In the genomic region with DNA sequence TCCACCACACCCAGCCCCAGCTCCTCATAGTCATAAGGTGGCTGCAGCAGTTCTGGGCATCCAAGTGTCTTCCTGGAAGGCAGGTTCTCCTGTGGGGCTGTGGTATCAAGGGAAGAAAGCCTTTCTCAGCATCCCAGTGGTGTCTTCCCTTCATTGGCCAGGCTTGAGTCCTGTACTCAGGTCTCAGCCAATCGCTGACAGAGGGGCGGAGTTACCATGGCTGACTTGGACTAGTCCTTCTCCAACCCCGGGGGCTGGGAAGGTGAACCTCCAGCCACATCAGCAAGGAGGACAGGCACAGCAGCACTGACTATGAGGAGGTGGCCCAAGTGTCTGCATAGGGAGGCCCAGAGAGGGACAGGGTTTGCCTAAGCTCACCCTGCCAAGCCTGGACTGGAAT, we compare ENCODE assay signal across 20 cellular contexts.
DNase-seq lines count a peak whose midpoint lies in the region; ATAC-seq, FAIRE-seq and TF ChIP-seq lines count a peak whose summit lies in the region.
"Had no signal": no experiment of that assay in that cellular context is flagged by ENCODE, and none has a peak within 500 bp of the region (broad histone marks: within the 10 kb centered on the region; RNA-seq: fewer than 3 reads in every experiment).

No MANE protein-coding gene starts in this region.

- POLR2A ChIA-PET in GM12878 (lab: Charles Lee) = interaction anchor here (0.7 to 3.4 kb wide), 8 partner anchors 10 to 411 kb away, joined by 3 to 27 read pairs (median 6); partner anchors contain the start of genes CPSF2 and NDUFB1

- no peak for TF ChIP-seq EP300 in GM12878 (IDR thresholded peaks at IDR 0.05; ENCODE audit: borderline replicate concordance in 1 of 2, control insufficient read depth in 1 of 2, low read depth in 2 of 2, low read length in 2 of 2)

- BruUV-seq in GM12878 (replicated peaks; lab: Mats Ljungman, UMichigan) = no TSS peak

- TF ChIP-seq RAD21 in GM12878 (IDR thresholded peaks at IDR 0.05; ENCODE audit: insufficient read depth, low read depth, low read length) = no peak

- peak overlapping the region; percentile 80 to 97 (median 94) for H3K27ac Mint-ChIP-seq in CD14-positive monocyte
- H3K27ac Mint-ChIP-seq: activated naive CD4-positive, alpha-beta T cell treated with anti-CD3 and anti-CD28 coated beads, Interleukin-2, amount 50 U/mL, for 72 hours; activated T-helper 17 cell treated with anti-CD3 and anti-CD28 coated beads, Interleukin-2, amount 50 U/mL, for 72 hours had no signal

- peak overlapping the region; percentile 87 for H3K27ac ChIP-seq in GM12878 (ENCODE audit: control insufficient read depth, insufficient read depth)
- H3K27ac ChIP-seq: body of pancreas, tibial artery had no signal

- peak; percentile 25 for DNase-seq in BE2C
- no peak for DNase-seq in CD14-positive monocyte (ENCODE audit: low spot score)
- peak; percentile 31 for DNase-seq in GM12878 (ENCODE audit: low read depth, low spot score)
- no peak for DNase-seq in HCEC 1CT
- no peak for DNase-seq in GM03348 (ENCODE audit: low spot score)
- DNase-seq in effector CD8-positive, alpha-beta T cell (lab: John Stamatoyannopoulos, UW) = no peak
- DNase-seq: body of pancreas, DMS79, NCI-H1694, NCI-H69, OCI-M1, posterior cingulate gyrus, T1000, tibial artery had no signal

- H3K4me3 ChIP-seq in BE2C (ENCODE audit: low read depth, low read length) (no peak overlapping the region), GM12878 (0 out of 2 replicates have a peak overlapping the region, but pooled peaks have one; percentile 0)
- H3K4me3 ChIP-seq: body of pancreas, tibial artery had no signal

- H3K27me3 Mint-ChIP-seq in CD14-positive monocyte (ENCODE audit: low read depth in 3 of 3) = peaks cover 23 to 32% (median 27%) of the 10 kb centered on the region in 3 donors

- intact Hi-C loops in CD14-positive monocyte (cut with micrococcal nuclease) = loop anchor here in 1 of 2 donors (10.0 kb wide), 1 partner anchor 136 kb away; no protein-coding TSS in a partner anchor
- intact Hi-C loops in GM12878 (cut with micrococcal nuclease; ENCODE audit: unreplicated experiment) = loop anchor here (1.0 kb wide), 1 partner anchor 418 kb away; no protein-coding TSS in a partner anchor

- TF ChIP-seq CTCF in BE2C (IDR thresholded peaks at IDR 0.05; ENCODE audit: low read depth, low read length) (no peak), CD14-positive monocyte (IDR thresholded peaks at IDR 0.05) (no peak), GM12878 (IDR thresholded peaks at IDR 0.05 in 2 of 3, conservative IDR thresholded peaks at IDR 0.05 in 1 of 3; ENCODE audit: control insufficient read depth in 2 of 3, extremely low read depth in 1 of 3, insufficient read depth in 1 of 3, low read depth in 3 of 3, low read length in 3 of 3) (no peak)

- ATAC-seq in HG03460 (IDR thresholded peaks at IDR 0.05; ENCODE audit: unreplicated experiment) = peak; percentile 32
- peak; percentile 68 for ATAC-seq in GM12878
- ATAC-seq: body of pancreas, Right ventricle myocardium inferior had no signal

- no peaks in the 10 kb centered on the region for H3K36me3 ChIP-seq in BE2C
- no peaks in the 10 kb centered on the region for H3K36me3 ChIP-seq in GM12878 (ENCODE audit: control insufficient read depth in 2 of 2, insufficient read depth in 2 of 2, low read length in 1 of 2)
- H3K36me3 ChIP-seq: tibial artery had no signal

- peaks cover 67% of the 10 kb centered on the region for H3K4me1 Mint-ChIP-seq in CD14-positive monocyte
- H3K4me1 Mint-ChIP-seq: activated T-helper 17 cell treated with anti-CD3 and anti-CD28 coated beads, Interleukin-2, amount 50 U/mL, for 72 hours had no signal

- 2% methylated on average over 3 of the region's 3 CpGs for WGBS in GM12878 (ENCODE audit: insufficient coverage, insufficient replicate concordance, low lambda C conversion rate, missing lambda C conversion rate)

- no peaks in the 10 kb centered on the region for H4K20me1 ChIP-seq in GM12878 (ENCODE audit: control insufficient read depth, insufficient read depth)

- SMC1A ChIA-PET in GM12878 (lab: Charles Lee; ENCODE audit: uncharacterized antibody, unreplicated experiment) = interaction anchor here (0.9 to 5.1 kb wide), 7 partner anchors 9 to 524 kb away, joined by 3 to 37 read pairs (median 3); no protein-coding TSS in a partner anchor

- no peak for TF ChIP-seq POLR2A in GM12878 (IDR thresholded peaks at IDR 0.05; ENCODE audit: low read depth, low read length)

- H3K9me3 ChIP-seq in BE2C (no peaks in the 10 kb centered on the region), GM12878 (replicated peaks; ENCODE audit: control insufficient read depth, insufficient read depth, low read length) (no peaks in the 10 kb centered on the region)
- H3K9me3 ChIP-seq: body of pancreas, tibial artery had no signal

- in situ Hi-C loops in GM12878 (cut with MboI) = no loop called here

- H3K36me3 Mint-ChIP-seq in CD14-positive monocyte = peaks cover 7 to 10% of the 10 kb centered on the region in 2 donors
- H3K36me3 Mint-ChIP-seq: activated naive CD4-positive, alpha-beta T cell treated with anti-CD3 and anti-CD28 coated beads, Interleukin-2, amount 50 U/mL, for 72 hours had no signal

- CTCF ChIA-PET in GM12878 (lab: Yijun Ruan, JAX) = interaction anchor here (0.9 to 2.0 kb wide), 4 partner anchors 10 to 319 kb away, joined by 3 to 5 read pairs (median 3); no protein-coding TSS in a partner anchor

- RAD21 ChIA-PET in GM12878 (lab: Charles Lee; ENCODE audit: unreplicated experiment) = interaction anchor here (0.7 to 2.2 kb wide), 14 partner anchors 15 to 418 kb away, joined by 3 to 11 read pairs (median 4); partner anchors contain the start of genes CPSF2 and NDUFB1

- H3K4me3 Mint-ChIP-seq in CD14-positive monocyte = peak overlapping the region in 1 of 2 donors; percentile 21
- H3K4me3 Mint-ChIP-seq: activated T-helper 17 cell treated with anti-CD3 and anti-CD28 coated beads, Interleukin-2, amount 50 U/mL, for 72 hours; neural crest cell had no signal

- no peaks in the 10 kb centered on the region for H3K79me2 ChIP-seq in GM12878 (ENCODE audit: control insufficient read depth, insufficient read depth, low read length)

- H3K9me3 Mint-ChIP-seq in CD14-positive monocyte = peaks cover 0 to 4% (median 0%) of the 10 kb centered on the region in 7 donors
- H3K9me3 Mint-ChIP-seq: activated naive CD4-positive, alpha-beta T cell treated with anti-CD3 and anti-CD28 coated beads, Interleukin-2, amount 50 U/mL, for 72 hours; activated T-helper 17 cell treated with anti-CD3 and anti-CD28 coated beads, Interleukin-2, amount 50 U/mL, for 72 hours; neural crest cell had no signal

- H3K27me3 ChIP-seq in BE2C (no peaks in the 10 kb centered on the region; the same call in 1 of the 2 replicates), GM12878 (replicated peaks in 1 of 2; ENCODE audit: control insufficient read depth in 2 of 2, insufficient read depth in 2 of 2, low read length in 1 of 2) (no peaks in the 10 kb centered on the region; a peak in 1 of 4 replicates)
- H3K27me3 ChIP-seq: body of pancreas had no signal

- H2AFZ ChIP-seq in GM12878 (ENCODE audit: control insufficient read depth, low read depth, low read length) = peak overlapping the region; percentile 48

- peak overlapping the region; percentile 56 for H3K4me2 ChIP-seq in GM12878 (ENCODE audit: control insufficient read depth, insufficient read depth)

- H3K4me1 ChIP-seq in BE2C = no peaks in the 10 kb centered on the region
- H3K4me1 ChIP-seq in GM12878 (ENCODE audit: control insufficient read depth, insufficient read depth, low read length) = peaks cover 34% of the 10 kb centered on the region
- H3K4me1 ChIP-seq: body of pancreas had no signal

- peak overlapping the region; percentile 50 for H3K9ac ChIP-seq in GM12878 (ENCODE audit: control insufficient read depth, insufficient read depth, low read length)

- no peak for FAIRE-seq in GM12878 (lab: Jason Lieb, UNC)
- FAIRE-seq: H1 had no signal

TF ChIP-seq in GM12878, 131 proteins besides CTCF, POLR2A, EP300 and RAD21:
- peak; percentile 76 for TF ChIP-seq SP1 (IDR thresholded peaks at IDR 0.05; ENCODE audit: low read depth, low read length)
- TF ChIP-seq NFYA (IDR thresholded peaks at IDR 0.05; ENCODE audit: borderline replicate concordance, low read depth, low read length) = peak; percentile 6; the same call in 1 of the 2 replicates
- TF ChIP-seq FOXK2 (IDR thresholded peaks at IDR 0.05) = no peak
- TF ChIP-seq SMARCA5 (IDR thresholded peaks at IDR 0.05) = no peak
- TF ChIP-seq, protein P1, sequence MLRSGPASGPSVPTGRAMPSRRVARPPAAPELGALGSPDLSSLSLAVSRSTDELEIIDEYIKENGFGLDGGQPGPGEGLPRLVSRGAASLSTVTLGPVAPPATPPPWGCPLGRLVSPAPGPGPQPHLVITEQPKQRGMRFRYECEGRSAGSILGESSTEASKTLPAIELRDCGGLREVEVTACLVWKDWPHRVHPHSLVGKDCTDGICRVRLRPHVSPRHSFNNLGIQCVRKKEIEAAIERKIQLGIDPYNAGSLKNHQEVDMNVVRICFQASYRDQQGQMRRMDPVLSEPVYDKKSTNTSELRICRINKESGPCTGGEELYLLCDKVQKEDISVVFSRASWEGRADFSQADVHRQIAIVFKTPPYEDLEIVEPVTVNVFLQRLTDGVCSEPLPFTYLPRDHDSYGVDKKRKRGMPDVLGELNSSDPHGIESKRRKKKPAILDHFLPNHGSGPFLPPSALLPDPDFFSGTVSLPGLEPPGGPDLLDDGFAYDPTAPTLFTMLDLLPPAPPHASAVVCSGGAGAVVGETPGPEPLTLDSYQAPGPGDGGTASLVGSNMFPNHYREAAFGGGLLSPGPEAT (IDR thresholded peaks at IDR 0.05; ENCODE audit: low read depth) = no peak
- 0 out of 2 replicates have a peak, but pooled peaks have one; percentile 25 for TF ChIP-seq YY1 (IDR thresholded peaks at IDR 0.05; ENCODE audit: low read depth, low read length)
- no peak for TF ChIP-seq BACH1 (IDR thresholded peaks at IDR 0.05; ENCODE audit: borderline replicate concordance)
- no peak for TF ChIP-seq ZNF207 (IDR thresholded peaks at IDR 0.05; ENCODE audit: borderline replicate concordance)
- no peak for TF ChIP-seq EGR1 (IDR thresholded peaks at IDR 0.05; ENCODE audit: borderline replicate concordance in 1 of 2, low read depth in 2 of 2, low read length in 2 of 2)
- TF ChIP-seq NR2F1 (conservative IDR thresholded peaks at IDR 0.05) = no peak
- no peak for TF ChIP-seq SUZ12 (IDR thresholded peaks at IDR 0.05; ENCODE audit: unreplicated experiment)

Comparison
In these comparisons a context has a peak if more than half of its experiments do, and no peak if none do; other contexts are left out.
1. DNase-seq: peak in BE2C (single experiment) and GM12878 (single experiment); none in CD14-positive monocyte (single experiment), HCEC 1CT (single experiment), GM03348 (single experiment) and effector CD8-positive, alpha-beta T cell (single experiment).